ENCODE assay signal across 8 cellular contexts in the genomic region with DNA sequence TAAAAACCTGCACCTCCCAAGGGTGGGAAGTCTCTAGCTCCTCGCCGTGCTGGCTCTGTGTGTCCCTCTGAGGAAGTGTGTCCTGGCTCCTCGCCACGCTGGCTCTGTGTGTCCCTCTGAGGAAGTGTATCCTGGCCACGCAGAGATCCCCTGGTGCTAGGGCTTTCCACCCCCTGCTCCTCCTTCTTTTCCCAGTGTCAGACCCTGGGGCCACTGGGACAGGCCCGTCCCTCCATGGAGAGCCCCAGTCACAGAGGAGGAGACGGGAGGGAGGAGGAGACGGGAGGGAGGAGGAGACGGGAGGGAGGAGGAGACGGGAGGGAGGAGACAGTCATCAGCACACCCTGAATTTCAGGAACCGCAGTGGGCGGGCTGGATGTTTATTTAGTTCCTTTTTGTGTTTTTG. TPM values are rescaled to one million over a fixed set of nuclear protein-coding genes. Genes with fewer than 3 reads are reported as not detected.
DNase-seq lines count a peak whose midpoint lies in the region; ATAC-seq and TF ChIP-seq lines count a peak whose summit lies in the region.

No MANE protein-coding gene starts in this region.

- peak overlapping the region; percentile 80 to 87 (median 84) for H3K27ac ChIP-seq in upper lobe of left lung

- TF ChIP-seq CTCF in choroid plexus epithelial cell (conservative IDR thresholded peaks at IDR 0.05; ENCODE audit: low read depth, low read length) (no peak), upper lobe of left lung (IDR thresholded peaks at IDR 0.05) (no peak)

- peaks cover 28% of the 10 kb centered on the region for H3K4me1 Mint-ChIP-seq in memory B cell

- ATAC-seq in GM19467 (IDR thresholded peaks at IDR 0.05; ENCODE audit: unreplicated experiment) (peak; percentile 26), memory B cell (ENCODE audit: low read depth) (peak; percentile 42), upper lobe of left lung (ENCODE audit: low FRiP score in 2 of 2) (peak; percentile 58 to 82)

- no peaks in the 10 kb centered on the region for H3K9me3 Mint-ChIP-seq in memory B cell

- H3K36me3 Mint-ChIP-seq in memory B cell: no peaks in the 10 kb centered on the region

- no peaks in the 10 kb centered on the region for H3K36me3 ChIP-seq in upper lobe of left lung

- peak overlapping the region; percentile 89 for H3K27ac Mint-ChIP-seq in memory B cell

- H3K4me3 Mint-ChIP-seq in memory B cell: peak overlapping the region; percentile 87

- 25 to 35% methylated on average over 11 to 12 of the region's 12 CpGs for WGBS in upper lobe of left lung, 2 donors

- H3K4me1 ChIP-seq in upper lobe of left lung: peaks cover 29 to 47% (median 39%) of the 10 kb centered on the region in 4 donors

- no peaks in the 10 kb centered on the region for H3K27me3 ChIP-seq in upper lobe of left lung

- DNase-seq in AG08396 (ENCODE audit: low spot score) (peak; percentile 70), Kasumi-1 (lab: John Stamatoyannopoulos, UW) (peak; percentile 67 to 70), choroid plexus epithelial cell (ENCODE audit: low read depth) (no peak), memory B cell (ENCODE audit: low spot score in 2 of 2) (no peak), upper lobe of left lung (peak; percentile 31 to 88), NCI-H146 treated with DMSO at 0.1 percent for 48 hours (lab: John Stamatoyannopoulos, UW; ENCODE audit: unreplicated experiment) (no peak), NCI-H774 (lab: John Stamatoyannopoulos, UW) (no peak)

- peak in 1 of 4 donors; percentile 75 for TF ChIP-seq POLR2A in upper lobe of left lung (IDR thresholded peaks at IDR 0.05)

- no peak for TF ChIP-seq EP300 in upper lobe of left lung (IDR thresholded peaks at IDR 0.05)

- H3K27me3 Mint-ChIP-seq in memory B cell: peaks cover 5% of the 10 kb centered on the region

- peak overlapping the region; percentile 53 for H3K4me3 ChIP-seq in choroid plexus epithelial cell (ENCODE audit: low read depth, low read length)
- H3K4me3 ChIP-seq in upper lobe of left lung: peak overlapping the region in 2 of 4 donors; percentile 34 to 37

- H3K9me3 ChIP-seq in upper lobe of left lung: no peaks in the 10 kb centered on the region

RNA-seq across cellular contexts. Expression of a gene that starts 53.8 kb away (rescaled TPM):
- 1 to 10 TPM in 2 of 6 donors, under 1 TPM in 3, not detected in 1; 0.20 to 1.1 (median 0.49) TPM for total RNA-seq in upper lobe of left lung

Comparison
In these comparisons a context has a peak if more than half of its experiments do, and no peak if none do; other contexts are left out.
1. DNase-seq: peak in AG08396 (single experiment), Kasumi-1 (2 of 2) and upper lobe of left lung (2 of 2); none in choroid plexus epithelial cell (single experiment), memory B cell (0 of 2), NCI-H146 treated with DMSO at 0.1 percent for 48 hours (single experiment) and NCI-H774 (single experiment).
2. Peak in every context shown above with its lines, with median percentiles within 50 percentile points of each other: ATAC-seq.